In the genomic region with DNA sequence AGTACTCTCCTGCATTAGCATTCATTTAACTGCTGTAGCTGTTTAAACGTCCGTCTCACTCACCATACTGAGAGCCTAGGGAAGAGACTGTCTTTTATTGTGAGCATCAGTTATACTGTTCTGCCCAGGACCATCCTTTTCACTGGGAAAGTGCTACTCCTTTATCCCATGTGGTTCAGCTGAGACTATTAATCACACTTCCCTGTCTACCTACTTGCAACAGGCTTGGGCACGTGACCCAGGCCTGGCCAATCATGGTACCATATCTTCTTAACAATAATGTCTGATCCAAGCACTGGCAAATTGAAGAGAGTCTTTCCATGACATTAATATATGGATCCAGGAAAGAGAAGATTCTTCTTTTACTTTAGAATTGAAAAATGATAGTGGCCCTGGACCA, we compare ENCODE assay signal across 1 cellular context.
TF ChIP-seq lines count a peak whose summit lies in the region.

No MANE protein-coding gene starts in this region.

TF ChIP-seq in K562, 482 proteins besides CTCF, POLR2A, EP300 and RAD21 (continued from another document):
- TF ChIP-seq, protein P1, sequence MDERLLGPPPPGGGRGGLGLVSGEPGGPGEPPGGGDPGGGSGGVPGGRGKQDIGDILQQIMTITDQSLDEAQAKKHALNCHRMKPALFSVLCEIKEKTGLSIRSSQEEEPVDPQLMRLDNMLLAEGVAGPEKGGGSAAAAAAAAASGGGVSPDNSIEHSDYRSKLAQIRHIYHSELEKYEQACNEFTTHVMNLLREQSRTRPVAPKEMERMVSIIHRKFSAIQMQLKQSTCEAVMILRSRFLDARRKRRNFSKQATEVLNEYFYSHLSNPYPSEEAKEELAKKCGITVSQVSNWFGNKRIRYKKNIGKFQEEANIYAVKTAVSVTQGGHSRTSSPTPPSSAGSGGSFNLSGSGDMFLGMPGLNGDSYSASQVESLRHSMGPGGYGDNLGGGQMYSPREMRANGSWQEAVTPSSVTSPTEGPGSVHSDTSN (CRISPR knock-in tag; IDR thresholded peaks at IDR 0.05; ENCODE audit: low read depth), result no peak
- TF ChIP-seq, protein P1 (tag; conservative IDR thresholded peaks at IDR 0.05; ENCODE audit: low read depth), result peak; percentile 48; the same call in 1 of the 2 replicates
- TF ChIP-seq, protein P2, sequence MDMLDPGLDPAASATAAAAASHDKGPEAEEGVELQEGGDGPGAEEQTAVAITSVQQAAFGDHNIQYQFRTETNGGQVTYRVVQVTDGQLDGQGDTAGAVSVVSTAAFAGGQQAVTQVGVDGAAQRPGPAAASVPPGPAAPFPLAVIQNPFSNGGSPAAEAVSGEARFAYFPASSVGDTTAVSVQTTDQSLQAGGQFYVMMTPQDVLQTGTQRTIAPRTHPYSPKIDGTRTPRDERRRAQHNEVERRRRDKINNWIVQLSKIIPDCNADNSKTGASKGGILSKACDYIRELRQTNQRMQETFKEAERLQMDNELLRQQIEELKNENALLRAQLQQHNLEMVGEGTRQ (CRISPR knock-in tag; IDR thresholded peaks at IDR 0.05), result peak; percentile 79
- TF ChIP-seq, protein P3, sequence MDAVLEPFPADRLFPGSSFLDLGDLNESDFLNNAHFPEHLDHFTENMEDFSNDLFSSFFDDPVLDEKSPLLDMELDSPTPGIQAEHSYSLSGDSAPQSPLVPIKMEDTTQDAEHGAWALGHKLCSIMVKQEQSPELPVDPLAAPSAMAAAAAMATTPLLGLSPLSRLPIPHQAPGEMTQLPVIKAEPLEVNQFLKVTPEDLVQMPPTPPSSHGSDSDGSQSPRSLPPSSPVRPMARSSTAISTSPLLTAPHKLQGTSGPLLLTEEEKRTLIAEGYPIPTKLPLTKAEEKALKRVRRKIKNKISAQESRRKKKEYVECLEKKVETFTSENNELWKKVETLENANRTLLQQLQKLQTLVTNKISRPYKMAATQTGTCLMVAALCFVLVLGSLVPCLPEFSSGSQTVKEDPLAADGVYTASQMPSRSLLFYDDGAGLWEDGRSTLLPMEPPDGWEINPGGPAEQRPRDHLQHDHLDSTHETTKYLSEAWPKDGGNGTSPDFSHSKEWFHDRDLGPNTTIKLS (IDR thresholded peaks at IDR 0.05; ENCODE audit: borderline replicate concordance, low read depth), result no peak
- TF ChIP-seq KDM2B (CRISPR knock-in tag; IDR thresholded peaks at IDR 0.05), result no peak
- no peak for TF ChIP-seq CAMTA2 (CRISPR knock-in tag; conservative IDR thresholded peaks at IDR 0.05)
- TF ChIP-seq, protein P4, sequence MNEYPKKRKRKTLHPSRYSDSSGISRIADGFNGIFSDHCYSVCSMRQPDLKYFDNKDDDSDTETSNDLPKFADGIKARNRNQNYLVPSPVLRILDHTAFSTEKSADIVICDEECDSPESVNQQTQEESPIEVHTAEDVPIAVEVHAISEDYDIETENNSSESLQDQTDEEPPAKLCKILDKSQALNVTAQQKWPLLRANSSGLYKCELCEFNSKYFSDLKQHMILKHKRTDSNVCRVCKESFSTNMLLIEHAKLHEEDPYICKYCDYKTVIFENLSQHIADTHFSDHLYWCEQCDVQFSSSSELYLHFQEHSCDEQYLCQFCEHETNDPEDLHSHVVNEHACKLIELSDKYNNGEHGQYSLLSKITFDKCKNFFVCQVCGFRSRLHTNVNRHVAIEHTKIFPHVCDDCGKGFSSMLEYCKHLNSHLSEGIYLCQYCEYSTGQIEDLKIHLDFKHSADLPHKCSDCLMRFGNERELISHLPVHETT (CRISPR knock-in tag; conservative IDR thresholded peaks at IDR 0.05 in 1 of 2, IDR thresholded peaks at IDR 0.05 in 1 of 2), result no peak
- no peak for TF ChIP-seq CBFB (CRISPR knock-in tag; IDR thresholded peaks at IDR 0.05)
- no peak for TF ChIP-seq HCFC1 (IDR thresholded peaks at IDR 0.05; ENCODE audit: low read depth, low read length)
- TF ChIP-seq, protein P5, sequence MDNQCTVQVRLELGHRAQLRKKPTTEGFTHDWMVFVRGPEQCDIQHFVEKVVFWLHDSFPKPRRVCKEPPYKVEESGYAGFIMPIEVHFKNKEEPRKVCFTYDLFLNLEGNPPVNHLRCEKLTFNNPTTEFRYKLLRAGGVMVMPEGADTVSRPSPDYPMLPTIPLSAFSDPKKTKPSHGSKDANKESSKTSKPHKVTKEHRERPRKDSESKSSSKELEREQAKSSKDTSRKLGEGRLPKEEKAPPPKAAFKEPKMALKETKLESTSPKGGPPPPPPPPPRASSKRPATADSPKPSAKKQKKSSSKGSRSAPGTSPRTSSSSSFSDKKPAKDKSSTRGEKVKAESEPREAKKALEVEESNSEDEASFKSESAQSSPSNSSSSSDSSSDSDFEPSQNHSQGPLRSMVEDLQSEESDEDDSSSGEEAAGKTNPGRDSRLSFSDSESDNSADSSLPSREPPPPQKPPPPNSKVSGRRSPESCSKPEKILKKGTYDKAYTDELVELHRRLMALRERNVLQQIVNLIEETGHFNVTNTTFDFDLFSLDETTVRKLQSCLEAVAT (IDR thresholded peaks at IDR 0.05), result no peak
- no peak for TF ChIP-seq TAL1 (IDR thresholded peaks at IDR 0.05)
- no peak for TF ChIP-seq POLR3G (IDR thresholded peaks at IDR 0.05; ENCODE audit: extremely low read depth, insufficient read length, insufficient replicate concordance)
- TF ChIP-seq YY1 (IDR thresholded peaks at IDR 0.05; ENCODE audit: borderline replicate concordance in 1 of 3, control insufficient read depth in 1 of 3, extremely low read depth in 1 of 3, insufficient read depth in 3 of 3, insufficient read length in 1 of 3, insufficient replicate concordance in 2 of 3, low read depth in 1 of 3, low read length in 2 of 3), result no peak
- TF ChIP-seq NCOA4 (IDR thresholded peaks at IDR 0.05; ENCODE audit: partially characterized antibody), result no peak
- no peak for TF ChIP-seq KAT8 (IDR thresholded peaks at IDR 0.05; ENCODE audit: low read depth)
- TF ChIP-seq, protein P6, sequence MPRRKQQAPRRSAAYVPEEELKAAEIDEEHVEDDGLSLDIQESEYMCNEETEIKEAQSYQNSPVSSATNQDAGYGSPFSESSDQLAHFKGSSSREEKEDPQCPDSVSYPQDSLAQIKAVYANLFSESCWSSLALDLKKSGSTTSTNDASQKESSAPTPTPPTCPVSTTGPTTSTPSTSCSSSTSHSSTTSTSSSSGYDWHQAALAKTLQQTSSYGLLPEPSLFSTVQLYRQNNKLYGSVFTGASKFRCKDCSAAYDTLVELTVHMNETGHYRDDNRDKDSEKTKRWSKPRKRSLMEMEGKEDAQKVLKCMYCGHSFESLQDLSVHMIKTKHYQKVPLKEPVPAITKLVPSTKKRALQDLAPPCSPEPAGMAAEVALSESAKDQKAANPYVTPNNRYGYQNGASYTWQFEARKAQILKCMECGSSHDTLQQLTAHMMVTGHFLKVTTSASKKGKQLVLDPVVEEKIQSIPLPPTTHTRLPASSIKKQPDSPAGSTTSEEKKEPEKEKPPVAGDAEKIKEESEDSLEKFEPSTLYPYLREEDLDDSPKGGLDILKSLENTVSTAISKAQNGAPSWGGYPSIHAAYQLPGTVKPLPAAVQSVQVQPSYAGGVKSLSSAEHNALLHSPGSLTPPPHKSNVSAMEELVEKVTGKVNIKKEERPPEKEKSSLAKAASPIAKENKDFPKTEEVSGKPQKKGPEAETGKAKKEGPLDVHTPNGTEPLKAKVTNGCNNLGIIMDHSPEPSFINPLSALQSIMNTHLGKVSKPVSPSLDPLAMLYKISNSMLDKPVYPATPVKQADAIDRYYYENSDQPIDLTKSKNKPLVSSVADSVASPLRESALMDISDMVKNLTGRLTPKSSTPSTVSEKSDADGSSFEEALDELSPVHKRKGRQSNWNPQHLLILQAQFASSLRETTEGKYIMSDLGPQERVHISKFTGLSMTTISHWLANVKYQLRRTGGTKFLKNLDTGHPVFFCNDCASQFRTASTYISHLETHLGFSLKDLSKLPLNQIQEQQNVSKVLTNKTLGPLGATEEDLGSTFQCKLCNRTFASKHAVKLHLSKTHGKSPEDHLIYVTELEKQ (CRISPR knock-in tag; IDR thresholded peaks at IDR 0.05), result no peak
- TF ChIP-seq FOSL1 (tag; conservative IDR thresholded peaks at IDR 0.05), result no peak
- peak; percentile 40 for TF ChIP-seq MEIS2 (IDR thresholded peaks at IDR 0.05; ENCODE audit: partially characterized antibody)
TF ChIP-seq in K562: peak in this region for 5.
